In the genomic region with DNA sequence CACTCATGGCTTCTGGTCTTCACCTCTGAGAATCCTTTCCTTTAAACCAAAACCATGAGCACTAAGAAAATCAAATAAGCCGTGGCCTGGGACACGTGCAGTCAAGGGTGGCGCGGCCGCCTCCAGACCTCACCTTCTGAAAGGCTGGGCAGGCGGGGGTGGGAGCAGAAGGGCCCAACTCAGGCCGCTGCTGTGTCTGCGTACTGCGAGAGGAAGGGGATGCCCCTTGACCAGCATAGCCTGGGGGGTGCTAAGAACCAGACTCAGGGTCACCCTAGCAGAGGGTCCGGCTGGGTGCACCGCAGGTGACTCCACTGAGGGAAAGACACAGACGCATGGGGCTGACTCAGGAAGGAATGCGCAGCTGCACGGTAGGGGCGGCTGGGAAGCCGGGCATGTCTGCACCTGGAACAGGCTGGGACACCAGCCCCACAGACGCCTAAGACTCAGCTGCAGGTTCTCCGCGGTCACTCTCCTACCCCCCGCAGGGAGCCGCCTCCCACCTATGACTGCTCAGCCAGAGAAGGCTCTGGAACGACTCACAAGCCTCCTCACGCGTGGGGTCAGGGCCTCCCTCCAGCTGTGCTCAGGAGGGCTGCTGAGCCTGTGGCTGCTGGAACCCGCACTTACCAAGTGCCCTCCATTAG, we compare ENCODE assay signal across 1 cellular context.
TF ChIP-seq lines count a peak whose summit lies in the region.

No MANE protein-coding gene starts in this region.

TF ChIP-seq in H1, 55 proteins besides CTCF, POLR2A, EP300 and RAD21:
- TF ChIP-seq RNF2 (IDR thresholded peaks at IDR 0.05; ENCODE audit: borderline replicate concordance, low read depth, low read length, missing control alignments, poor library complexity, severe bottlenecking) (no peak), SP1 (IDR thresholded peaks at IDR 0.05; ENCODE audit: low read depth, low read length) (no peak), KDM4A (IDR thresholded peaks at IDR 0.05; ENCODE audit: low read depth, low read length, severe bottlenecking) (no peak), RFX5 (IDR thresholded peaks at IDR 0.05; ENCODE audit: borderline replicate concordance, low read depth, low read length) (no peak), CBX5 (IDR thresholded peaks at IDR 0.05; ENCODE audit: low read depth, low read length) (no peak), JUN (IDR thresholded peaks at IDR 0.05; ENCODE audit: low read depth, low read length) (no peak), KDM5A (IDR thresholded peaks at IDR 0.05; ENCODE audit: low read length) (no peak), EZH2 (IDR thresholded peaks at IDR 0.05; ENCODE audit: low read depth, low read length, severe bottlenecking) (no peak), EGR1 (IDR thresholded peaks at IDR 0.05; ENCODE audit: borderline replicate concordance, low read depth, low read length) (no peak), SIN3A (conservative IDR thresholded peaks at IDR 0.05 in 1 of 2, IDR thresholded peaks at IDR 0.05 in 1 of 2; ENCODE audit: low read depth in 1 of 2, low read length in 2 of 2) (no peak), TBP (IDR thresholded peaks at IDR 0.05; ENCODE audit: low read depth, low read length) (no peak), CEBPB (IDR thresholded peaks at IDR 0.05; ENCODE audit: low read depth, low read length) (no peak), CBX8 (IDR thresholded peaks at IDR 0.05; ENCODE audit: borderline replicate concordance, low read depth, low read length) (no peak), CHD1 (IDR thresholded peaks at IDR 0.05; ENCODE audit: low read depth, low read length) (no peak), ZNF274 (IDR thresholded peaks at IDR 0.05; ENCODE audit: borderline replicate concordance, extremely low read depth, low read length) (no peak), TAF1 (IDR thresholded peaks at IDR 0.05; ENCODE audit: low read depth, low read length) (no peak)
- TF ChIP-seq, protein P1, sequence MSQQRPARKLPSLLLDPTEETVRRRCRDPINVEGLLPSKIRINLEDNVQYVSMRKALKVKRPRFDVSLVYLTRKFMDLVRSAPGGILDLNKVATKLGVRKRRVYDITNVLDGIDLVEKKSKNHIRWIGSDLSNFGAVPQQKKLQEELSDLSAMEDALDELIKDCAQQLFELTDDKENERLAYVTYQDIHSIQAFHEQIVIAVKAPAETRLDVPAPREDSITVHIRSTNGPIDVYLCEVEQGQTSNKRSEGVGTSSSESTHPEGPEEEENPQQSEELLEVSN (IDR thresholded peaks at IDR 0.05), result no peak
- TF ChIP-seq, protein P2, sequence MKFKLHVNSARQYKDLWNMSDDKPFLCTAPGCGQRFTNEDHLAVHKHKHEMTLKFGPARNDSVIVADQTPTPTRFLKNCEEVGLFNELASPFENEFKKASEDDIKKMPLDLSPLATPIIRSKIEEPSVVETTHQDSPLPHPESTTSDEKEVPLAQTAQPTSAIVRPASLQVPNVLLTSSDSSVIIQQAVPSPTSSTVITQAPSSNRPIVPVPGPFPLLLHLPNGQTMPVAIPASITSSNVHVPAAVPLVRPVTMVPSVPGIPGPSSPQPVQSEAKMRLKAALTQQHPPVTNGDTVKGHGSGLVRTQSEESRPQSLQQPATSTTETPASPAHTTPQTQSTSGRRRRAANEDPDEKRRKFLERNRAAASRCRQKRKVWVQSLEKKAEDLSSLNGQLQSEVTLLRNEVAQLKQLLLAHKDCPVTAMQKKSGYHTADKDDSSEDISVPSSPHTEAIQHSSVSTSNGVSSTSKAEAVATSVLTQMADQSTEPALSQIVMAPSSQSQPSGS (IDR thresholded peaks at IDR 0.05; ENCODE audit: low read length), result no peak
